Comparison of ENCODE assay signal across 28 cellular contexts in genomic region chr3:168926426-168926825, GRCh38.
"Had no signal": no experiment of that assay in that cellular context is flagged by ENCODE, and none has a peak within 500 bp of the region (broad histone marks: within the 10 kb centered on the region; RNA-seq: fewer than 3 reads in every experiment).

No MANE protein-coding gene starts in this region.

- H3K27ac Mint-ChIP-seq: mesothelial cell of epicardium; naive B cell; natural killer cell; nephron progenitor cell; stimulated activated memory B cell treated with anti-CD40 and anti-IgM and Interleukin-4, amounts not matched to agents 10 μg/mL and 1 μg/mL and 100 μg/mL, for 72 hours; stimulated activated naive CD8-positive, alpha-beta T cell treated with anti-CD3 and anti-CD28 coated beads, Interleukin-15, amount 100 ng/mL, for 72 hours had no signal

- H3K4me1 Mint-ChIP-seq: mesothelial cell of epicardium; naive B cell; natural killer cell; nephron progenitor cell; stimulated activated memory B cell treated with anti-CD40 and anti-IgM and Interleukin-4, amounts not matched to agents 10 μg/mL and 1 μg/mL and 100 μg/mL, for 72 hours; stimulated activated naive CD8-positive, alpha-beta T cell treated with anti-CD3 and anti-CD28 coated beads, Interleukin-15, amount 100 ng/mL, for 72 hours had no signal

- H3K4me2 ChIP-seq: smooth muscle cell had no signal

- H3K27me3 Mint-ChIP-seq: stimulated activated memory B cell treated with anti-CD40 and anti-IgM and Interleukin-4, amounts not matched to agents 10 μg/mL and 1 μg/mL and 100 μg/mL, for 72 hours; stimulated activated naive CD8-positive, alpha-beta T cell treated with anti-CD3 and anti-CD28 coated beads, Interleukin-15, amount 100 ng/mL, for 72 hours had no signal

- H3K27me3 ChIP-seq: heart right ventricle, ovary, sigmoid colon, transverse colon, upper lobe of left lung, vagina had no signal

- H3K27ac ChIP-seq: heart right ventricle, ovary, prostate gland, sigmoid colon, transverse colon, upper lobe of left lung, vagina had no signal

- H3K9me3 ChIP-seq: ovary, prostate gland, sigmoid colon, transverse colon, upper lobe of left lung, vagina had no signal

- ATAC-seq: heart right ventricle; left cardiac atrium; left lobe of liver; natural killer cell; right cardiac atrium; stimulated activated memory B cell treated with anti-CD40 and anti-IgM and Interleukin-4, amounts not matched to agents 10 μg/mL and 1 μg/mL and 100 μg/mL, for 72 hours; stimulated activated naive CD8-positive, alpha-beta T cell treated with anti-CD3 and anti-CD28 coated beads, Interleukin-15, amount 100 ng/mL, for 72 hours had no signal

- H3K36me3 Mint-ChIP-seq: naive B cell; natural killer cell; stimulated activated memory B cell treated with anti-CD40 and anti-IgM and Interleukin-4, amounts not matched to agents 10 μg/mL and 1 μg/mL and 100 μg/mL, for 72 hours had no signal

- H3K4me1 ChIP-seq: heart right ventricle, prostate gland, sigmoid colon, transverse colon, upper lobe of left lung, vagina had no signal

- DNase-seq: heart right ventricle; hippocampal formation; kidney glomerular epithelial cell; left cardiac atrium; mesendoderm; naive B cell; natural killer cell; nephron progenitor cell; ovary; retina; right cardiac atrium; sigmoid colon; stimulated activated CD4-positive, alpha-beta T cell treated with anti-CD3 and anti-CD28 coated beads, Interleukin-1b, Interleukin-23, amount 100 ng/mL, for 48 hours; stimulated activated CD4-positive, alpha-beta T cell treated with anti-CD3 and anti-CD28 coated beads, Interleukin-2, amount 100 ng/mL, for 48 hours; stimulated activated CD4-positive, alpha-beta T cell treated with anti-CD3 and anti-CD28 coated beads, Interleukin-4, amount 100 ng/mL, for 4 hours; stimulated activated CD8-positive, alpha-beta memory T cell treated with anti-CD3 and anti-CD28 coated beads, Interleukin-4, amount 100 ng/mL, for 48 hours; stimulated activated naive CD4-positive, alpha-beta T cell treated with Interleukin-2 at 50 U/mL for 16 hours; stimulated activated naive CD8-positive, alpha-beta T cell treated with anti-CD3 and anti-CD28 coated beads, Interleukin-15, amount 100 ng/mL, for 72 hours; substantia nigra; transverse colon; upper lobe of left lung had no signal

- H3K36me3 ChIP-seq: heart right ventricle, ovary, prostate gland, sigmoid colon, transverse colon, upper lobe of left lung, vagina had no signal

- H3K4me3 ChIP-seq: heart right ventricle, lung, ovary, prostate gland, sigmoid colon, smooth muscle cell, transverse colon, upper lobe of left lung, vagina had no signal

- H3K4me3 Mint-ChIP-seq: mesothelial cell of epicardium; naive B cell; natural killer cell; nephron progenitor cell; stimulated activated memory B cell treated with anti-CD40 and anti-IgM and Interleukin-4, amounts not matched to agents 10 μg/mL and 1 μg/mL and 100 μg/mL, for 72 hours; stimulated activated naive CD8-positive, alpha-beta T cell treated with anti-CD3 and anti-CD28 coated beads, Interleukin-15, amount 100 ng/mL, for 72 hours had no signal
